Comparison of ENCODE assay signal across 30 cellular contexts in the genomic region with DNA sequence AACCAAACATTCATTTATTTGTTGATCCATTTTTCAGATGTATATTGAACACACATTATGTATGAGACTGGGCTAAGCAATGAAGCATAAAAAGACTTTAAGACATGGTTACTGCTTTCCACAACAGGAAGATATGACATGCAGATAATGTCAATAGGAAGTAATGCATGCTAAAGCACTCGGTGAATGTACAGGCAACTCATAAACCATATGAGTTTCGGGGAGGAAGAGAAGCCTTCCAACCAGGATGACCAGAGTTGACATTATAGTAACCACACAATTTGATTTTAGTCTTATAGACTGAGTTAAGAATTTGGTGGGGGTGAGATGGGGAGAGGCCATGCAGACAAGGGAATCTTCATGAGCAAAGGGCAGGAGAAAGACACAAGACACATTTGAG. TPM values are rescaled to one million over a fixed set of nuclear protein-coding genes. Genes with fewer than 3 reads are reported as not detected.
DNase-seq lines count a peak whose midpoint lies in the region; ATAC-seq, FAIRE-seq and TF ChIP-seq lines count a peak whose summit lies in the region.
"Had no signal": no experiment of that assay in that cellular context is flagged by ENCODE, and none has a peak within 500 bp of the region (broad histone marks: within the 10 kb centered on the region; RNA-seq: fewer than 3 reads in every experiment).

No MANE protein-coding gene starts in this region.

- intact Hi-C loops in activated CD4-positive, alpha-beta T cell treated with anti-CD3 and anti-CD28 coated beads for 36 hours (cut with DNase I, micrococcal nuclease): no loop called here
- intact Hi-C loops in mucosa of descending colon (cut with DNase I, micrococcal nuclease): no loop called here
- intact Hi-C loops in dorsolateral prefrontal cortex (cut with DNase I): no loop called here

- no peak overlapping the region for H3K27ac Mint-ChIP-seq in activated CD4-positive, alpha-beta T cell treated with anti-CD3 and anti-CD28 coated beads for 36 hours
- H3K27ac Mint-ChIP-seq in T-helper 17 cell: no peak overlapping the region
- H3K27ac Mint-ChIP-seq: activated CD4-positive, alpha-beta memory T cell treated with anti-CD3 and anti-CD28 coated beads for 36 hours; activated naive CD4-positive, alpha-beta T cell treated with anti-CD3 and anti-CD28 coated beads, Interleukin-2, amount 50 U/mL, for 24 hours; activated T-helper 2 cell treated with anti-CD3 and anti-CD28 coated beads, Interferon-gamma antibody, Interleukin-2, Interleukin-4, amounts not matched to agents 10 μg/mL and 5 μg/mL and 100 μg/mL, durations not matched to agents 14 hours and 24 hours and 36 hours; natural killer cell treated with Interleukin-12 subunit alpha and Interleukin-12 subunit beta and Interleukin-15 and Interleukin-18, amount 100 ng/mL, for 72 hours; type B pancreatic cell had no signal

- no peak for TF ChIP-seq POLR2A in GM12891 (IDR thresholded peaks at IDR 0.05; ENCODE audit: low read depth, low read length)

- H3K9me3 ChIP-seq in T-helper 17 cell (ENCODE audit: control insufficient read depth, low read length, poor library complexity, severe bottlenecking) (no peaks in the 10 kb centered on the region), mucosa of descending colon (no peaks in the 10 kb centered on the region)
- H3K9me3 ChIP-seq: breast epithelium, gastroesophageal sphincter had no signal

- no peak overlapping the region for H3K27ac ChIP-seq in dorsolateral prefrontal cortex
- H3K27ac ChIP-seq: breast epithelium, gastroesophageal sphincter, PC-9 had no signal

- H3K9me3 Mint-ChIP-seq in activated CD4-positive, alpha-beta T cell treated with anti-CD3 and anti-CD28 coated beads for 36 hours (ENCODE audit: low read depth): no peaks in the 10 kb centered on the region
- H3K9me3 Mint-ChIP-seq: activated CD4-positive, alpha-beta memory T cell treated with anti-CD3 and anti-CD28 coated beads for 36 hours; activated naive CD4-positive, alpha-beta T cell treated with anti-CD3 and anti-CD28 coated beads, Interleukin-2, amount 50 U/mL, for 24 hours; activated T-helper 2 cell treated with anti-CD3 and anti-CD28 coated beads, Interferon-gamma antibody, Interleukin-2, Interleukin-4, amounts not matched to agents 10 μg/mL and 5 μg/mL and 100 μg/mL, durations not matched to agents 14 hours and 24 hours and 36 hours; natural killer cell treated with Interleukin-12 subunit alpha and Interleukin-12 subunit beta and Interleukin-15 and Interleukin-18, amount 100 ng/mL, for 72 hours had no signal

- CTCF ChIA-PET in activated CD4-positive, alpha-beta T cell treated with anti-CD3 and anti-CD28 coated beads for 36 hours (lab: Charles Lee): interaction anchor here (0.5 kb wide), 1 partner anchor 58 kb away, joined by 3 read pairs; no protein-coding TSS in a partner anchor

- H3K4me1 Mint-ChIP-seq in activated CD4-positive, alpha-beta T cell treated with anti-CD3 and anti-CD28 coated beads for 36 hours: peaks cover 8% of the 10 kb centered on the region
- H3K4me1 Mint-ChIP-seq in T-helper 17 cell: peaks cover 8% of the 10 kb centered on the region

- H3K36me3 ChIP-seq in mucosa of descending colon (ENCODE audit: low read depth): no peaks in the 10 kb centered on the region
- H3K36me3 ChIP-seq: breast epithelium, gastroesophageal sphincter had no signal

- H3K27me3 ChIP-seq in dorsolateral prefrontal cortex: no peaks in the 10 kb centered on the region
- H3K27me3 ChIP-seq: breast epithelium, gastroesophageal sphincter had no signal

- DNase-seq in activated CD4-positive, alpha-beta T cell treated with anti-CD3 and anti-CD28 coated beads for 36 hours: no peak
- DNase-seq in activated CD4-positive, alpha-beta T cell treated with anti-CD3 and anti-CD28 coated beads for 48 hours: no peak
- DNase-seq in GM12891 (ENCODE audit: insufficient read length, low spot score) (no peak), T-helper 17 cell (no peak), mucosa of descending colon (no peak), dorsolateral prefrontal cortex (no peak)
- DNase-seq in stimulated activated CD4-positive, alpha-beta T cell treated with anti-CD3 and anti-CD28 coated beads, Interleukin-4, amount 100 ng/mL, for 4 hours: no peak
- DNase-seq: activated CD4-positive, alpha-beta memory T cell treated with anti-CD3 and anti-CD28 coated beads for 36 hours; anterior cingulate cortex; CD8-positive, alpha-beta memory T cell; DMS 273 treated with DMSO at 0.1 percent for 48 hours; hippocampal formation; left cardiac atrium; MV-4-11; NCI-H2081; NCI-H2227 treated with DMSO at 0.1 percent for 48 hours; NCI-H526; NK-92 treated with Interleukin-12 subunit alpha and Interleukin-12 subunit beta, amount 100 ng/mL, for 24 hours; PC-9; stimulated activated CD4-positive, alpha-beta T cell treated with anti-CD3 and anti-CD28 coated beads, Interleukin-4, amount 100 ng/mL, for 24 hours had no signal

- H3K4me1 ChIP-seq in mucosa of descending colon (ENCODE audit: low read depth): no peaks in the 10 kb centered on the region
- H3K4me1 ChIP-seq: breast epithelium, gastroesophageal sphincter had no signal

- H3K4me3 ChIP-seq in mucosa of descending colon (no peak overlapping the region), dorsolateral prefrontal cortex (no peak overlapping the region)
- H3K4me3 ChIP-seq: breast epithelium, gastroesophageal sphincter, PC-9 had no signal

- no peak overlapping the region for H3K4me3 Mint-ChIP-seq in activated CD4-positive, alpha-beta T cell treated with anti-CD3 and anti-CD28 coated beads for 36 hours
- H3K4me3 Mint-ChIP-seq in T-helper 17 cell: no peak overlapping the region
- H3K4me3 Mint-ChIP-seq: activated CD4-positive, alpha-beta memory T cell treated with anti-CD3 and anti-CD28 coated beads for 36 hours; activated naive CD4-positive, alpha-beta T cell treated with anti-CD3 and anti-CD28 coated beads, Interleukin-2, amount 50 U/mL, for 24 hours; natural killer cell treated with Interleukin-12 subunit alpha and Interleukin-12 subunit beta and Interleukin-15 and Interleukin-18, amount 100 ng/mL, for 72 hours; type B pancreatic cell had no signal

- POLR2A ChIA-PET in activated CD4-positive, alpha-beta T cell treated with anti-CD3 and anti-CD28 coated beads for 36 hours (lab: Charles Lee): no interaction called here

- TF ChIP-seq CTCF in mucosa of descending colon (IDR thresholded peaks at IDR 0.05) (no peak), dorsolateral prefrontal cortex (IDR thresholded peaks at IDR 0.05 in 54 of 56, conservative IDR thresholded peaks at IDR 0.05 in 2 of 56; ENCODE audit: low read depth in 1 of 56, partially characterized antibody in 56 of 56) (no peak)

- peak; percentile 42 for ATAC-seq in activated CD4-positive, alpha-beta T cell treated with anti-CD3 and anti-CD28 coated beads for 36 hours
- peak; percentile 30 for ATAC-seq in T-helper 17 cell
- ATAC-seq in mucosa of descending colon: peak; percentile 65
- ATAC-seq in HG02938 (IDR thresholded peaks at IDR 0.05; ENCODE audit: unreplicated experiment): no peak
- ATAC-seq: gastroesophageal sphincter; left cardiac atrium; natural killer cell treated with Interleukin-12 subunit alpha and Interleukin-12 subunit beta and Interleukin-15 and Interleukin-18, amount 100 ng/mL, for 72 hours; SK-N-SH treated with all-trans-retinoic acid at 6 μM for 48 hours had no signal

- no peaks in the 10 kb centered on the region for H3K27me3 Mint-ChIP-seq in activated CD4-positive, alpha-beta T cell treated with anti-CD3 and anti-CD28 coated beads for 36 hours
- H3K27me3 Mint-ChIP-seq in T-helper 17 cell: peaks cover 6% of the 10 kb centered on the region
- H3K27me3 Mint-ChIP-seq: activated CD4-positive, alpha-beta memory T cell treated with anti-CD3 and anti-CD28 coated beads for 36 hours; activated naive CD4-positive, alpha-beta T cell treated with anti-CD3 and anti-CD28 coated beads, Interleukin-2, amount 50 U/mL, for 24 hours had no signal

- H3K36me3 Mint-ChIP-seq in activated CD4-positive, alpha-beta T cell treated with anti-CD3 and anti-CD28 coated beads for 36 hours (ENCODE audit: low read depth): no peaks in the 10 kb centered on the region
- H3K36me3 Mint-ChIP-seq in T-helper 17 cell (ENCODE audit: low read depth): no peaks in the 10 kb centered on the region
- H3K36me3 Mint-ChIP-seq: activated CD4-positive, alpha-beta memory T cell treated with anti-CD3 and anti-CD28 coated beads for 36 hours; activated naive CD4-positive, alpha-beta T cell treated with anti-CD3 and anti-CD28 coated beads, Interleukin-2, amount 50 U/mL, for 24 hours; natural killer cell treated with Interleukin-12 subunit alpha and Interleukin-12 subunit beta and Interleukin-15 and Interleukin-18, amount 100 ng/mL, for 72 hours; type B pancreatic cell had no signal

- peak; percentile 48 for FAIRE-seq in GM12891 (lab: Jason Lieb, UNC)
- FAIRE-seq: A204.1, HepG2 had no signal

TF ChIP-seq in GM12891, 5 proteins besides CTCF, POLR2A, EP300 and RAD21:
- no peak for TF ChIP-seq POU2F2 (IDR thresholded peaks at IDR 0.05; ENCODE audit: low read depth, low read length)
- no peak for TF ChIP-seq PAX5 (IDR thresholded peaks at IDR 0.05; ENCODE audit: insufficient read depth, low read length, severe bottlenecking)
- no peak for TF ChIP-seq POLR2AphosphoS5 (IDR thresholded peaks at IDR 0.05; ENCODE audit: low read depth, low read length)
- TF ChIP-seq SPI1 (IDR thresholded peaks at IDR 0.05; ENCODE audit: low read depth, low read length): no peak
- TF ChIP-seq TAF1 (IDR thresholded peaks at IDR 0.05; ENCODE audit: low read depth, low read length): no peak

RNA-seq across cellular contexts. Expression of a gene that starts 19.1 kb away (rescaled TPM):
- total RNA-seq in activated CD4-positive, alpha-beta T cell treated with anti-CD3 and anti-CD28 coated beads for 36 hours: 10 to 100 TPM; 20.2 to 32.5 TPM
- 6.1 TPM for polyA plus RNA-seq in GM12891 (2012; ENCODE audit: low read depth, missing spikeins)
- total RNA-seq in T-helper 17 cell (10 to 100 TPM; 24.1 to 25.4 TPM), mucosa of descending colon (10 to 100 TPM; 45.7 to 75.8 (median 46.7) TPM), dorsolateral prefrontal cortex (10 to 100 TPM; 27.0 to 53.9 (median 38.6) TPM)

RNA-seq across cellular contexts. Expression of a gene that starts 29.8 kb away (rescaled TPM):
- total RNA-seq in activated CD4-positive, alpha-beta T cell treated with anti-CD3 and anti-CD28 coated beads for 36 hours: 10 to 100 TPM; 34.4 to 37.4 TPM
- polyA plus RNA-seq in GM12891 (2012; ENCODE audit: low read depth, missing spikeins): 19.4 TPM
- total RNA-seq in T-helper 17 cell: 10 to 100 TPM; 47.0 to 53.7 TPM
- 10 to 100 TPM; 18.8 to 25.2 (median 20.7) TPM for total RNA-seq in mucosa of descending colon
- 10 to 100 TPM in 115 of 120 experiments, 1 to 10 TPM in 5; 7.9 to 24.9 (median 15.5) TPM for total RNA-seq in dorsolateral prefrontal cortex
